ENCODE assay signal across 2 cellular contexts in the genomic region with DNA sequence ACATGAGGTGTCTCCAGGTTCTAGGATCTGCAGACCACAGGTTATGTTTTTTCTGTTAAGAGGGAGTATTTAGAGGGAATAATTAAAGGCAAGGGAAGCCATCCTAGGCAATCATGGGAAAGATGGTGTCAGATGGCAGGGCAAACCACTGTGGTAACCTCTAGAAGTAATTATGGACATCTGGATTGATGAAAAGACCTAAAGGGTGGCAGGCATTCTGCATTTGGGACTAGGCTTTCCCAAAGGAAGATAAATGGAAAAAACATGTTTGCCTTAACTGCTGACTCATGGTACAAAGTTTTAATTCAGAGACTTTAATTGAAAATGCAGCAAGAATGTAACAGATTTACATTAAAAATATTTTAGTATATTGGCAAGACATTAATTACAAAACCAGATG.
A peak's percentile ranks its signal among the peaks of the same experiment; 100 is the strongest.
TF ChIP-seq lines count a peak whose summit lies in the region.

No MANE protein-coding gene starts in this region.

TF ChIP-seq in HepG2, 621 proteins besides CTCF, POLR2A, EP300 and RAD21:
- peak; percentile 53 for TF ChIP-seq NFE2L2 (IDR thresholded peaks at IDR 0.05; ENCODE audit: low read length)
- TF ChIP-seq PCBP1 (IDR thresholded peaks at IDR 0.05; ENCODE audit: borderline replicate concordance, low read depth, low read length): no peak
- peak; percentile 22 to 38; a peak in 1 of 4 replicates for TF ChIP-seq MAFK (conservative IDR thresholded peaks at IDR 0.05 in 1 of 2, IDR thresholded peaks at IDR 0.05 in 1 of 2; ENCODE audit: low read length in 2 of 2)
TF ChIP-seq in HepG2: peak in this region for 2.

TF ChIP-seq in GM23338, 12 proteins besides CTCF, POLR2A, EP300 and RAD21:
- TF ChIP-seq EZH2phosphoT487 (IDR thresholded peaks at IDR 0.05; ENCODE audit: unreplicated experiment) (no peak), POLR2AphosphoS5 (IDR thresholded peaks at IDR 0.05; ENCODE audit: low read depth) (no peak), EZH2 (IDR thresholded peaks at IDR 0.05; ENCODE audit: low read depth, unreplicated experiment) (no peak)
- TF ChIP-seq, protein P1, sequence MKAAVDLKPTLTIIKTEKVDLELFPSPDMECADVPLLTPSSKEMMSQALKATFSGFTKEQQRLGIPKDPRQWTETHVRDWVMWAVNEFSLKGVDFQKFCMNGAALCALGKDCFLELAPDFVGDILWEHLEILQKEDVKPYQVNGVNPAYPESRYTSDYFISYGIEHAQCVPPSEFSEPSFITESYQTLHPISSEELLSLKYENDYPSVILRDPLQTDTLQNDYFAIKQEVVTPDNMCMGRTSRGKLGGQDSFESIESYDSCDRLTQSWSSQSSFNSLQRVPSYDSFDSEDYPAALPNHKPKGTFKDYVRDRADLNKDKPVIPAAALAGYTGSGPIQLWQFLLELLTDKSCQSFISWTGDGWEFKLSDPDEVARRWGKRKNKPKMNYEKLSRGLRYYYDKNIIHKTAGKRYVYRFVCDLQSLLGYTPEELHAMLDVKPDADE (IDR thresholded peaks at IDR 0.05): no peak
